Comparison of ENCODE assay signal across 8 cellular contexts in the genomic region with DNA sequence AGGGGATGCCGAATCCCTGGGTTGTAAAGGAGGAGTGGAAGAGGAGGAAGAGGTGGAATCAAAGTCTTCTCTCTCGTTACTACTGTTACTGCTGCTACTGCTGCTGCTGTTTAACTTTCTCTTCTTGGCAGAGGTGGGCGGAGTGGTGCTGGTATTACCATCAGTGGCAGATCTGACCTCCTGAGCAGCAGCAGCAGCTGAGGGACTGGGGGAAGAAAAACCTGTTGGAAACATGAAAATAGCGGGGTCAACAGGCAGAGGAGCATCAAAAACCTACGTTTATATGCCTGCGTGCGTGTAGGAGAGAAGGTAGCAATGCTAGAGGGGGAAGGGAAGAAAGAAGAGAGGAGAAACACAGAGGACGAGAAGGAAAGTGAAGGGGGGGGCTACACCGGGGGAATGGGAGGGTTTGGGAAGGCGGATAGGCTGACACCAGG. TPM values are rescaled to one million over a fixed set of nuclear protein-coding genes. Genes with fewer than 3 reads are reported as not detected.
A peak's percentile ranks its signal among the peaks of the same experiment; 100 is the strongest.
DNase-seq lines count a peak whose midpoint lies in the region; ATAC-seq, FAIRE-seq and TF ChIP-seq lines count a peak whose summit lies in the region.

No MANE protein-coding gene starts in this region.

- TF ChIP-seq EP300 in SK-N-SH (IDR thresholded peaks at IDR 0.05; ENCODE audit: borderline replicate concordance in 1 of 2, low read depth in 1 of 2, low read length in 1 of 2) = no peak

- peak overlapping the region; percentile 91 for H3K4me2 ChIP-seq in SK-N-SH

- H3K9ac ChIP-seq in SK-N-SH = peak overlapping the region; percentile 97
- H3K9ac ChIP-seq in iPS-18a (ENCODE audit: low read length) = peak overlapping the region; percentile 79

- H3K27ac ChIP-seq in SK-N-SH (ENCODE audit: low read depth in 2 of 2, low read length in 1 of 2) = peak overlapping the region; percentile 96
- H3K27ac ChIP-seq in iPS-18a (ENCODE audit: low read length) = peak overlapping the region; percentile 17
- H3K27ac ChIP-seq in small intestine (ENCODE audit: low read depth in 1 of 2, low read length in 1 of 2) = peak overlapping the region; percentile 74 to 98

- H3F3A ChIP-seq in SK-N-SH (replicated peaks; ENCODE audit: insufficient read depth) = peaks cover 16% of the 10 kb centered on the region

- peak; percentile 40 for ATAC-seq in HG03025 (IDR thresholded peaks at IDR 0.05; ENCODE audit: low FRiP score, unreplicated experiment)

- peak overlapping the region; percentile 83 for H2AFZ ChIP-seq in SK-N-SH (ENCODE audit: low read depth)

- POLR2A ChIA-PET in SK-N-SH (lab: Yijun Ruan, JAX) = interaction anchor here (0.6 to 3.3 kb wide), 4 partner anchors 43 to 74 kb away, joined by 3 to 43 read pairs (median 4); a partner anchor contains a TSS

- TF ChIP-seq CTCF in SK-N-SH (IDR thresholded peaks at IDR 0.05) = no peak

- H3K9me3 ChIP-seq in SK-N-SH = no peaks in the 10 kb centered on the region
- H3K9me3 ChIP-seq in iPS-18a (ENCODE audit: control insufficient read depth, low read depth, low read length) = peaks cover 5% of the 10 kb centered on the region
- H3K9me3 ChIP-seq in small intestine (ENCODE audit: control insufficient read depth, low read depth) = no peaks in the 10 kb centered on the region

- H3K36me3 ChIP-seq in SK-N-SH (replicated peaks in 1 of 2; ENCODE audit: control insufficient read depth in 1 of 2, insufficient read depth in 2 of 2, low read length in 1 of 2) (peaks cover 11 to 22% of the 10 kb centered on the region in 2 experiments), iPS-18a (ENCODE audit: control insufficient read depth, low read depth, low read length) (peaks cover 11% of the 10 kb centered on the region), small intestine (ENCODE audit: control insufficient read depth in 2 of 2, insufficient read depth in 2 of 2, low read length in 2 of 2) (no peaks in the 10 kb centered on the region)

- under 1% methylated on average over 10 of the region's 10 CpGs for WGBS in SK-N-SH (ENCODE audit: low lambda C conversion rate)
- WGBS in small intestine, 3 donors = 2 to 35% (median 9%) methylated on average over 9 to 10 of the region's 10 CpGs

- H3K79me2 ChIP-seq in SK-N-SH (ENCODE audit: insufficient read depth) = peaks cover 51% of the 10 kb centered on the region

- no peak for TF ChIP-seq RAD21 in SK-N-SH (IDR thresholded peaks at IDR 0.05; ENCODE audit: low read length)

- CTCF ChIA-PET in SK-N-SH (lab: Yijun Ruan, JAX) = interaction anchor here (1.5 to 1.8 kb wide), 2 partner anchors 21 to 63 kb away, joined by 3 to 4 read pairs; no protein-coding TSS in a partner anchor

- FAIRE-seq in small intestine (lab: Jason Lieb, UNC) = no peak

- H3K4me3 ChIP-seq in SK-N-SH (ENCODE audit: low read depth in 2 of 2, low read length in 1 of 2) = peak overlapping the region; percentile 77 to 78
- peak overlapping the region; percentile 85 for H3K4me3 ChIP-seq in iPS-18a (ENCODE audit: low read length)
- H3K4me3 ChIP-seq in small intestine (ENCODE audit: low read depth in 1 of 2, low read length in 2 of 2) = peak overlapping the region; percentile 58 to 61

- DNase-seq in NCI-H2029 treated with DMSO at 0.1 percent for 48 hours (lab: John Stamatoyannopoulos, UW) (peak; percentile 41), NCI-H2029 (lab: John Stamatoyannopoulos, UW) (no peak), SK-N-SH (no peak), anterior cingulate cortex (lab: John Stamatoyannopoulos, UW) (peak in 38 of 58 donors; percentile 1 to 77 (median 26)), small intestine (peak; percentile 39), OCI-M2 (lab: John Stamatoyannopoulos, UW; ENCODE audit: unreplicated experiment) (no peak)

- H3K27me3 ChIP-seq in SK-N-SH (ENCODE audit: insufficient read depth) = no peaks in the 10 kb centered on the region
- no peaks in the 10 kb centered on the region for H3K27me3 ChIP-seq in iPS-18a (ENCODE audit: control insufficient read depth, insufficient read depth, low read length)
- no peaks in the 10 kb centered on the region for H3K27me3 ChIP-seq in small intestine (ENCODE audit: control insufficient read depth in 2 of 2, insufficient read depth in 2 of 2, low read length in 2 of 2)

- H3K9me2 ChIP-seq in SK-N-SH = no peaks in the 10 kb centered on the region

- H4K20me1 ChIP-seq in SK-N-SH (ENCODE audit: insufficient read depth) = no peaks in the 10 kb centered on the region; the same call in 1 of the 2 replicates

- H3K4me1 ChIP-seq in SK-N-SH (ENCODE audit: control insufficient read depth in 1 of 2, insufficient read depth in 2 of 2, low read depth in 1 of 2, low read length in 1 of 2) (peaks cover 0 to 4% of the 10 kb centered on the region in 2 experiments; a peak in 2 of 4 replicates), iPS-18a (ENCODE audit: control insufficient read depth, low read depth, low read length) (no peaks in the 10 kb centered on the region), small intestine (ENCODE audit: control insufficient read depth in 2 of 2, insufficient read depth in 1 of 2, low read depth in 1 of 2, low read length in 1 of 2) (peaks cover 0 to 2% of the 10 kb centered on the region in 2 donors)

TF ChIP-seq in SK-N-SH, 30 proteins besides CTCF, POLR2A, EP300 and RAD21:
- TF ChIP-seq SIN3A (IDR thresholded peaks at IDR 0.05; ENCODE audit: borderline replicate concordance, low read depth, low read length) (no peak), GABPA (IDR thresholded peaks at IDR 0.05; ENCODE audit: low read depth) (no peak), EZH2phosphoT487 (IDR thresholded peaks at IDR 0.05; ENCODE audit: borderline replicate concordance, low read depth) (no peak), TEAD4 (IDR thresholded peaks at IDR 0.05; ENCODE audit: borderline replicate concordance, insufficient read depth) (0 out of 2 replicates have a peak, but pooled peaks have one; percentile 52)
- TF ChIP-seq, protein P1, sequence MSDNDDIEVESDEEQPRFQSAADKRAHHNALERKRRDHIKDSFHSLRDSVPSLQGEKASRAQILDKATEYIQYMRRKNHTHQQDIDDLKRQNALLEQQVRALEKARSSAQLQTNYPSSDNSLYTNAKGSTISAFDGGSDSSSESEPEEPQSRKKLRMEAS (IDR thresholded peaks at IDR 0.05; ENCODE audit: low read depth) = no peak
- TF ChIP-seq, protein P2, sequence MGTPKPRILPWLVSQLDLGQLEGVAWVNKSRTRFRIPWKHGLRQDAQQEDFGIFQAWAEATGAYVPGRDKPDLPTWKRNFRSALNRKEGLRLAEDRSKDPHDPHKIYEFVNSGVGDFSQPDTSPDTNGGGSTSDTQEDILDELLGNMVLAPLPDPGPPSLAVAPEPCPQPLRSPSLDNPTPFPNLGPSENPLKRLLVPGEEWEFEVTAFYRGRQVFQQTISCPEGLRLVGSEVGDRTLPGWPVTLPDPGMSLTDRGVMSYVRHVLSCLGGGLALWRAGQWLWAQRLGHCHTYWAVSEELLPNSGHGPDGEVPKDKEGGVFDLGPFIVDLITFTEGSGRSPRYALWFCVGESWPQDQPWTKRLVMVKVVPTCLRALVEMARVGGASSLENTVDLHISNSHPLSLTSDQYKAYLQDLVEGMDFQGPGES (IDR thresholded peaks at IDR 0.05; ENCODE audit: low read depth, low read length) = no peak

RNA-seq across cellular contexts. Expression of a gene that starts 0.3 kb away (rescaled TPM):
- polyA plus RNA-seq in SK-N-SH (2012; rRNA removed) (24.1 and 42.6 TPM in 2 replicates), small intestine (10 to 100 TPM; 10.8 to 14.8 (median 12.1) TPM)
- polyA plus RNA-seq in SK-N-SH (2012; cell fraction: cytosol; rRNA removed) = 36.9 and 42.2 TPM in 2 replicates
- polyA plus RNA-seq in SK-N-SH (2012; cell fraction: nucleus; rRNA removed) = 43.2 and 107 TPM in 2 replicates

RNA-seq across cellular contexts. Expression of a gene that starts 43.5 kb away (rescaled TPM):
- polyA plus RNA-seq in SK-N-SH (2012; rRNA removed) = 62.1 and 78.7 TPM in 2 replicates
- polyA plus RNA-seq in SK-N-SH (2012; cell fraction: cytosol; rRNA removed) = 99.2 and 124 TPM in 2 replicates
- 25.2 and 52.2 TPM in 2 replicates for polyA plus RNA-seq in SK-N-SH (2012; cell fraction: nucleus; rRNA removed)
- 10 to 100 TPM; 59.4 to 68.9 (median 67.9) TPM for polyA plus RNA-seq in small intestine

Comparison
In these comparisons a context has a peak if more than half of its experiments do, and no peak if none do; other contexts are left out.
1. DNase-seq: peak in NCI-H2029 treated with DMSO at 0.1 percent for 48 hours (single experiment), anterior cingulate cortex (38 of 58) and small intestine (single experiment); none in NCI-H2029 (single experiment), SK-N-SH (single experiment) and OCI-M2 (single experiment).
2. H3K27ac ChIP-seq: peak in every context shown above with its lines; median percentile 96 in SK-N-SH; 86 in small intestine; 17 in iPS-18a.
3. Peak in every context shown above with its lines, with median percentiles within 50 percentile points of each other: H3K4me3 ChIP-seq.